Comparison of ENCODE assay signal across 26 cellular contexts in genomic region chr6:33984466-33985332, GRCh38.
DNase-seq lines count a peak whose midpoint lies in the region; ATAC-seq and TF ChIP-seq lines count a peak whose summit lies in the region.
"Had no signal": no experiment of that assay in that cellular context is flagged by ENCODE, and none has a peak within 500 bp of the region (broad histone marks: within the 10 kb centered on the region; RNA-seq: fewer than 3 reads in every experiment).

No MANE protein-coding gene starts in this region.

- no peak overlapping the region for H2BK15ac ChIP-seq in H9 (ENCODE audit: low read depth, low read length)

- no peak overlapping the region for H2AK5ac ChIP-seq in H9 (ENCODE audit: insufficient read length, low read length)

- H3K27me3 ChIP-seq in BLaER1, result no peaks in the 10 kb centered on the region
- H3K27me3 ChIP-seq in H9 (ENCODE audit: insufficient read depth, low read length), result no peaks in the 10 kb centered on the region
- no peaks in the 10 kb centered on the region for H3K27me3 ChIP-seq in neural progenitor cell
- H3K27me3 ChIP-seq in thyroid gland, result no peaks in the 10 kb centered on the region
- H3K27me3 ChIP-seq: breast epithelium, foreskin keratinocyte, upper lobe of left lung had no signal

- no peak overlapping the region; a peak in 1 of 5 replicates for H3K4me3 Mint-ChIP-seq in H9
- H3K4me3 Mint-ChIP-seq in neural progenitor cell, result no peak overlapping the region
- H3K4me3 Mint-ChIP-seq: activated T-cell treated with anti-CD3 and anti-CD28 coated beads, Interleukin-2, amount 50 U/mL, for 72 hours; memory B cell; T-helper 17 cell had no signal

- H3K36me3 Mint-ChIP-seq in H9 (ENCODE audit: insufficient read depth in 1 of 3, low read depth in 3 of 3), result peaks cover 0 to 4% (median 0%) of the 10 kb centered on the region in 3 experiments; a peak in 2 of 7 replicates
- H3K36me3 Mint-ChIP-seq in neural progenitor cell, result no peaks in the 10 kb centered on the region
- H3K36me3 Mint-ChIP-seq: memory B cell had no signal

- H3K4ac ChIP-seq in H9 (ENCODE audit: low read depth, low read length), result no peak overlapping the region

- H2AFZ ChIP-seq in H9 (ENCODE audit: low read length), result no peak overlapping the region
- H2AFZ ChIP-seq in neural progenitor cell (replicated peaks), result no peak overlapping the region

- H3K9me3 ChIP-seq in BLaER1 (no peaks in the 10 kb centered on the region), H9 (ENCODE audit: control insufficient read depth, low read depth, low read length) (no peaks in the 10 kb centered on the region), neural progenitor cell (ENCODE audit: low read depth) (no peaks in the 10 kb centered on the region), thyroid gland (no peaks in the 10 kb centered on the region)
- H3K9me3 ChIP-seq: breast epithelium, esophagus muscularis mucosa, HAP-1, upper lobe of left lung had no signal

- no peak overlapping the region for H3K4me3 ChIP-seq in BLaER1
- no peak overlapping the region for H3K4me3 ChIP-seq in neural progenitor cell
- no peak overlapping the region for H3K4me3 ChIP-seq in thyroid gland (replicated peaks in 1 of 3)
- H3K4me3 ChIP-seq: breast epithelium, esophagus muscularis mucosa, HAP-1, upper lobe of left lung had no signal

- H3K79me1 ChIP-seq in H9 (ENCODE audit: insufficient read depth, low read depth, low read length, poor library complexity, severe bottlenecking), result no peaks in the 10 kb centered on the region

- no peak for TF ChIP-seq POLR2A in thyroid gland (IDR thresholded peaks at IDR 0.05)

- H3K79me2 ChIP-seq in H9 (ENCODE audit: insufficient read depth, low read length) (no peaks in the 10 kb centered on the region), neural progenitor cell (ENCODE audit: low read depth) (no peaks in the 10 kb centered on the region)

- H3K56ac ChIP-seq in H9 (ENCODE audit: insufficient read length, low read depth, low read length), result no peak overlapping the region

- peak overlapping the region; percentile 22 for H3K4me2 ChIP-seq in BLaER1
- H3K4me2 ChIP-seq in H9 (ENCODE audit: insufficient read depth, insufficient read length, low read length), result no peak overlapping the region
- no peak overlapping the region for H3K4me2 ChIP-seq in neural progenitor cell

- no peak overlapping the region for H2BK12ac ChIP-seq in H9 (ENCODE audit: insufficient read length, low read depth, low read length)

- H3K18ac ChIP-seq in H9 (ENCODE audit: insufficient read length, low read depth, low read length), result no peak overlapping the region

- H3K9ac ChIP-seq in BLaER1, result no peak overlapping the region
- no peak overlapping the region for H3K9ac ChIP-seq in H9 (ENCODE audit: extremely low read depth, insufficient read length, low read length)
- H3K9ac ChIP-seq in neural progenitor cell, result no peak overlapping the region

- H3K27me3 Mint-ChIP-seq in H9 (ENCODE audit: low read depth), result peaks cover 40% of the 10 kb centered on the region
- H3K27me3 Mint-ChIP-seq in neural progenitor cell (ENCODE audit: insufficient read depth, low read depth), result peaks cover 17% of the 10 kb centered on the region

- no CpG with 5 or more reads among the region's 21 CpGs for WGBS in H9 (ENCODE audit: extremely low coverage, insufficient read length, low lambda C conversion rate)
- WGBS in thyroid gland, 2 donors, result 73 to 79% methylated on average over 21 of the region's 21 CpGs

- peak; percentile 27 for DNase-seq in H9
- peak; percentile 6 for DNase-seq in dedifferentiated amniotic fluid mesenchymal stem cell (ENCODE audit: extremely low spot score)
- DNase-seq in neural progenitor cell (ENCODE audit: low spot score), result no peak
- no peak for DNase-seq in activated CD4-positive, alpha-beta T cell treated with anti-CD3 and anti-CD28 coated beads, Interleukin-2, amount 50 U/mL, for 4 hours
- no peak for DNase-seq in thyroid gland
- DNase-seq in NCI-H1105 treated with DMSO at 0.1 percent for 48 hours (lab: John Stamatoyannopoulos, UW), result no peak
- DNase-seq: ACHN; activated CD4-positive, alpha-beta T cell treated with anti-CD3 and anti-CD28 coated beads for 4 hours; activated naive CD4-positive, alpha-beta T cell treated with anti-CD3 and anti-CD28 coated beads, Interleukin-2, amount 50 U/mL, for 16 hours; activated T-cell treated with anti-CD3 and anti-CD28 coated beads, Interleukin-2, amount 50 U/mL, for 72 hours; COR-L47; foreskin keratinocyte; Kasumi-1; NCI-H446 treated with DMSO at 0.1 percent for 48 hours; OCI-M1; small intestine; stimulated activated CD4-positive, alpha-beta T cell treated with anti-CD3 and anti-CD28 coated beads, Interleukin-1b, Interleukin-23, amount 100 ng/mL, for 48 hours; stimulated activated CD8-positive, alpha-beta memory T cell treated with anti-CD3 and anti-CD28 coated beads, Interleukin-4, amount 100 ng/mL, for 48 hours; T-helper 17 cell; upper lobe of left lung had no signal

- H3F3A ChIP-seq in neural progenitor cell (ENCODE audit: low read depth), result no peaks in the 10 kb centered on the region

- TF ChIP-seq CTCF in H9 (conservative IDR thresholded peaks at IDR 0.05) (no peak), neural progenitor cell (IDR thresholded peaks at IDR 0.05) (no peak), thyroid gland (IDR thresholded peaks at IDR 0.05) (no peak)

- H3K4me1 ChIP-seq in BLaER1 (peaks cover 25% of the 10 kb centered on the region), H9 (ENCODE audit: insufficient read depth, low read length) (no peaks in the 10 kb centered on the region; the same call in 1 of the 2 replicates), neural progenitor cell (peaks cover 9% of the 10 kb centered on the region), thyroid gland (no peaks in the 10 kb centered on the region)
- H3K4me1 ChIP-seq: breast epithelium, esophagus muscularis mucosa, foreskin keratinocyte, HAP-1 had no signal

- H3K23me2 ChIP-seq in H9 (ENCODE audit: insufficient read length, low read depth, low read length, poor library complexity, severe bottlenecking), result no peaks in the 10 kb centered on the region

- H4K5ac ChIP-seq in H9 (ENCODE audit: insufficient read length, low read depth, low read length), result no peak overlapping the region

- no peak overlapping the region for H3K14ac ChIP-seq in H9 (ENCODE audit: insufficient read depth, low read length)

- H3K23ac ChIP-seq in H9 (ENCODE audit: insufficient read length, low read depth, low read length), result no peak overlapping the region

- H4K91ac ChIP-seq in H9 (ENCODE audit: insufficient read length, low read depth, low read length), result no peak overlapping the region

- H3K9me3 Mint-ChIP-seq in H9 (peaks cover 0 to 4% of the 10 kb centered on the region in 2 experiments; a peak in 2 of 5 replicates), neural progenitor cell (no peaks in the 10 kb centered on the region)
- H3K9me3 Mint-ChIP-seq: activated T-cell treated with anti-CD3 and anti-CD28 coated beads, Interleukin-2, amount 50 U/mL, for 72 hours; memory B cell had no signal

- no peak overlapping the region for H2BK5ac ChIP-seq in H9 (ENCODE audit: insufficient read length, low read length)

- H4K20me1 ChIP-seq in BLaER1, result no peaks in the 10 kb centered on the region
- no peaks in the 10 kb centered on the region for H4K20me1 ChIP-seq in H9 (ENCODE audit: control insufficient read depth, insufficient read depth, insufficient read length)
- no peaks in the 10 kb centered on the region for H4K20me1 ChIP-seq in neural progenitor cell (ENCODE audit: low read depth)

- ATAC-seq in HG02623 (IDR thresholded peaks at IDR 0.05; ENCODE audit: unreplicated experiment), result no peak
- ATAC-seq: activated T-cell treated with anti-CD3 and anti-CD28 coated beads, Interleukin-2, amount 50 U/mL, for 72 hours; foreskin keratinocyte; T-helper 17 cell had no signal

- intact Hi-C loops in thyroid gland (cut with DNase I), result no loop called here

- H2BK20ac ChIP-seq in H9 (ENCODE audit: low read depth, low read length, poor library complexity, severe bottlenecking), result no peak overlapping the region

- no peak overlapping the region for H2BK120ac ChIP-seq in H9 (ENCODE audit: low read depth, low read length, poor library complexity, severe bottlenecking)

- H3T11ph ChIP-seq in H9 (ENCODE audit: low read length), result no peak overlapping the region

- H3K27ac ChIP-seq in BLaER1, result no peak overlapping the region
- no peak overlapping the region for H3K27ac ChIP-seq in H9 (ENCODE audit: insufficient read length, low read depth, low read length)
- H3K27ac ChIP-seq in neural progenitor cell, result no peak overlapping the region
- H3K27ac ChIP-seq in thyroid gland, result no peak overlapping the region
- H3K27ac ChIP-seq: breast epithelium, esophagus muscularis mucosa, foreskin keratinocyte, upper lobe of left lung had no signal

- H4K8ac ChIP-seq in H9 (replicated peaks; ENCODE audit: insufficient read length, low read depth, low read length), result no peak overlapping the region

- no peaks in the 10 kb centered on the region for H3K36me3 ChIP-seq in BLaER1
- no peaks in the 10 kb centered on the region for H3K36me3 ChIP-seq in neural progenitor cell
- H3K36me3 ChIP-seq in thyroid gland, result no peaks in the 10 kb centered on the region
- H3K36me3 ChIP-seq: breast epithelium, esophagus muscularis mucosa, HAP-1, upper lobe of left lung had no signal

- peaks cover 18 to 21% of the 10 kb centered on the region in 2 experiments for H3K4me1 Mint-ChIP-seq in H9
- peaks cover 21% of the 10 kb centered on the region for H3K4me1 Mint-ChIP-seq in neural progenitor cell
- H3K4me1 Mint-ChIP-seq: memory B cell had no signal

- H3K27ac Mint-ChIP-seq in H9, result no peak overlapping the region; a peak in 1 of 7 replicates
- peak overlapping the region; percentile 71 for H3K27ac Mint-ChIP-seq in neural progenitor cell
- H3K27ac Mint-ChIP-seq: activated T-cell treated with anti-CD3 and anti-CD28 coated beads, Interleukin-2, amount 50 U/mL, for 72 hours; memory B cell; T-helper 17 cell had no signal

Comparison
In these comparisons a context has a peak if more than half of its experiments do, and no peak if none do; other contexts are left out.
1. DNase-seq: peak in H9 (single experiment) and dedifferentiated amniotic fluid mesenchymal stem cell (single experiment); none in neural progenitor cell (single experiment), activated CD4-positive, alpha-beta T cell treated with anti-CD3 and anti-CD28 coated beads, Interleukin-2, amount 50 U/mL, for 4 hours (0 of 2), thyroid gland (0 of 2) and NCI-H1105 treated with DMSO at 0.1 percent for 48 hours (single experiment).